In the genomic region with DNA sequence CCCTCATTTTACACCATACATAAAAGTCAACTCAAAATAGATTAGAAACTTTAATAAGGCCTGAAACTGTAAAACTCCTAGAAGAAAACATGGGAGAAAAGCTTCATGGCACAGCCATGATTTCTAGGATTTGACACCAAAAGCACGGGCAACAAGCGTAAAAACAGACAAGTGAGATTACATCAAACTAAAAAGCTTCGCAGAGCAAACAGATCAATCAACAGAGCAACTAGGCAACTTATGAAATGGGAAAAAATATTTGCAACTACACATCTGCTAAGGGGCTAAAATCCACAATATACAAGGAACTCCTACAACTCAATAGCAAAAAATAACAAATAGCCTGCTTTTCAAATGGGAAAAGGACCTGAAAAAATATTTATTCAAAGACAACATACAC, we compare ENCODE assay signal across 9 cellular contexts.
"Had no signal": no experiment of that assay in that cellular context is flagged by ENCODE, and none has a peak within 500 bp of the region (broad histone marks: within the 10 kb centered on the region; RNA-seq: fewer than 3 reads in every experiment).

No MANE protein-coding gene starts in this region.

- ATAC-seq: mucosa of descending colon had no signal

- H3K9me3 ChIP-seq: mucosa of descending colon, thoracic aorta had no signal

- H3K27me3 Mint-ChIP-seq: activated CD4-positive, alpha-beta T cell treated with anti-CD3 and anti-CD28 coated beads, Interleukin-2, amount 10 ng/mL, durations not matched to agents 7 days and 5 days had no signal

- H3K36me3 ChIP-seq: thoracic aorta had no signal

- DNase-seq: activated CD4-positive, alpha-beta T cell treated with anti-CD3 and anti-CD28 coated beads, Interleukin-2, amount 10 ng/mL, durations not matched to agents 7 days and 5 days; activated CD8-positive, alpha-beta memory T cell treated with anti-CD3 and anti-CD28 coated beads, Interleukin-2, amount 50 U/mL, for 48 hours; erythroblast; islet precursor cell; mucosa of descending colon; stimulated activated CD4-positive, alpha-beta T cell treated with anti-CD3 and anti-CD28 coated beads, Interleukin-1b, Interleukin-23, amount 100 ng/mL, for 48 hours; SW 1271 had no signal

- H3K4me3 Mint-ChIP-seq: activated CD4-positive, alpha-beta T cell treated with anti-CD3 and anti-CD28 coated beads, Interleukin-2, amount 10 ng/mL, durations not matched to agents 7 days and 5 days; activated T-helper 1 cell treated with anti-CD3 and anti-CD28 coated beads, Interleukin-12 subunit alpha, Interleukin-12 subunit beta, Interleukin-2, Interleukin-4 antibody, amounts not matched to agents 30 ng/mL and 10 ng/mL and 1 ng/mL, durations not matched to agents 14 hours and 24 hours and 36 hours had no signal

- H3K27ac Mint-ChIP-seq: activated CD4-positive, alpha-beta T cell treated with anti-CD3 and anti-CD28 coated beads, Interleukin-2, amount 10 ng/mL, durations not matched to agents 7 days and 5 days; activated T-helper 1 cell treated with anti-CD3 and anti-CD28 coated beads, Interleukin-12 subunit alpha, Interleukin-12 subunit beta, Interleukin-2, Interleukin-4 antibody, amounts not matched to agents 30 ng/mL and 10 ng/mL and 1 ng/mL, durations not matched to agents 14 hours and 24 hours and 36 hours had no signal

- H3K4me3 ChIP-seq: mucosa of descending colon, thoracic aorta had no signal
